ENCODE assay signal across 26 cellular contexts in the genomic region with DNA sequence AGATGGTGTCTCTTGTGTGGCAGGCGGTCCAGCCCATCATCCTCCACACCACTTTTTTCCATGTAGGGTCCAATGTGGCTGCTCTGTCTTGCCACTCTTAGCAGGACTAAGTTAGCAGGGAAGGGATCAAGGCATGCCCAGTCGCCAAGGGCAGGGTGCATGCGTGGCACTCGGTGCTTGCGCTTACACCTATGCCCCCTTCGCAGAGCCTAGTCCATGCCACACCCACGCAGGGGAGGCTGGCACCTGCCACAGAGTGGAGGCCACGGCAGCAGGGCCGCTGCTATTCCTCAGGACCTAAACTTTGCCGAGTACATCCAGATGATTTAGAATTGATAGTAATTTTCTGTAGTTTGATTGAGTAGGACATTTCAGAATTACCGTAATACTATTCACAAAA. TPM values are rescaled to one million over a fixed set of nuclear protein-coding genes. Genes with fewer than 3 reads are reported as not detected.
A peak's percentile ranks its signal among the peaks of the same experiment; 100 is the strongest.
DNase-seq lines count a peak whose midpoint lies in the region; TF ChIP-seq lines count a peak whose summit lies in the region.
"Had no signal": no experiment of that assay in that cellular context is flagged by ENCODE, and none has a peak within 500 bp of the region (broad histone marks: within the 10 kb centered on the region; RNA-seq: fewer than 3 reads in every experiment).

No MANE protein-coding gene starts in this region.

- H2AFZ ChIP-seq in neural progenitor cell (replicated peaks): no peak overlapping the region

- H3K36me3 ChIP-seq in SK-N-MC (ENCODE audit: insufficient read depth, low read length) (peaks cover 29% of the 10 kb centered on the region), neural progenitor cell (no peaks in the 10 kb centered on the region)

- no peak overlapping the region for H3K4me2 ChIP-seq in neural progenitor cell
- H3K4me2 ChIP-seq: BLaER1 treated with 17β-estradiol and CSF1 and Interleukin-3, amounts not matched to agents 10 nM and 100 nM had no signal

- H3K27ac Mint-ChIP-seq in neural progenitor cell (peak overlapping the region; percentile 96), type B pancreatic cell (peak overlapping the region; percentile 70)
- H3K27ac Mint-ChIP-seq: activated T-cell treated with anti-CD3 and anti-CD28 coated beads, Interleukin-2, amount 50 U/mL, for 72 hours had no signal

- H3K36me3 Mint-ChIP-seq in neural progenitor cell (peaks cover 27% of the 10 kb centered on the region), type B pancreatic cell (peaks cover 24% of the 10 kb centered on the region)

- H3K27ac ChIP-seq in SK-N-MC: peak overlapping the region; percentile 66
- H3K27ac ChIP-seq in dorsolateral prefrontal cortex: peak overlapping the region in 57 of 59 donors; percentile 9 to 93 (median 86)
- H3K27ac ChIP-seq in neural progenitor cell: no peak overlapping the region
- H3K27ac ChIP-seq: BLaER1 treated with 17β-estradiol and CSF1 and Interleukin-3, amounts not matched to agents 10 nM and 100 nM; body of pancreas; epithelial cell of prostate; psoas muscle; upper lobe of left lung had no signal

- H3K9me3 ChIP-seq in SK-N-MC (ENCODE audit: low read depth, low read length): no peaks in the 10 kb centered on the region
- no peaks in the 10 kb centered on the region for H3K9me3 ChIP-seq in neural progenitor cell (ENCODE audit: low read depth)
- H3K9me3 ChIP-seq: body of pancreas, psoas muscle, stomach, upper lobe of left lung had no signal

- H3K27me3 Mint-ChIP-seq in neural progenitor cell (ENCODE audit: insufficient read depth, low read depth) (peaks cover 2% of the 10 kb centered on the region), type B pancreatic cell (no peaks in the 10 kb centered on the region)
- H3K27me3 Mint-ChIP-seq: naive thymus-derived CD4-positive, alpha-beta T cell had no signal

- H3K9ac ChIP-seq in SK-N-MC (ENCODE audit: insufficient read length) (no peak overlapping the region), neural progenitor cell (no peak overlapping the region)
- H3K9ac ChIP-seq: BLaER1 treated with 17β-estradiol and CSF1 and Interleukin-3, amounts not matched to agents 10 nM and 100 nM had no signal

- H4K20me1 ChIP-seq in neural progenitor cell (ENCODE audit: low read depth): no peaks in the 10 kb centered on the region

- H3K4me3 Mint-ChIP-seq in neural progenitor cell (no peak overlapping the region), type B pancreatic cell (no peak overlapping the region)
- H3K4me3 Mint-ChIP-seq: activated T-cell treated with anti-CD3 and anti-CD28 coated beads, Interleukin-2, amount 50 U/mL, for 72 hours; H9; naive thymus-derived CD4-positive, alpha-beta T cell had no signal

- no peaks in the 10 kb centered on the region for H3K79me2 ChIP-seq in neural progenitor cell (ENCODE audit: low read depth)

- intact Hi-C loops in dorsolateral prefrontal cortex (cut with DNase I): no loop called here

- no peaks in the 10 kb centered on the region for H3K27me3 ChIP-seq in dorsolateral prefrontal cortex
- no peaks in the 10 kb centered on the region for H3K27me3 ChIP-seq in neural progenitor cell
- H3K27me3 ChIP-seq: BLaER1 treated with 17β-estradiol and CSF1 and Interleukin-3, amounts not matched to agents 10 nM and 100 nM; body of pancreas; stomach; upper lobe of left lung had no signal

- H3K4me3 ChIP-seq in SK-N-MC (no peak overlapping the region), dorsolateral prefrontal cortex (peak overlapping the region in 4 of 59 donors; percentile 11 to 35 (median 34)), neural progenitor cell (no peak overlapping the region)
- H3K4me3 ChIP-seq: BLaER1 treated with 17β-estradiol and CSF1 and Interleukin-3, amounts not matched to agents 10 nM and 100 nM; body of pancreas; psoas muscle; stomach; upper lobe of left lung had no signal

- peaks cover 20% of the 10 kb centered on the region for H3K4me1 Mint-ChIP-seq in neural progenitor cell
- H3K4me1 Mint-ChIP-seq in type B pancreatic cell (ENCODE audit: unreplicated experiment): peaks cover 11% of the 10 kb centered on the region

- H3K4me1 ChIP-seq in neural progenitor cell: no peaks in the 10 kb centered on the region
- H3K4me1 ChIP-seq: body of pancreas, psoas muscle, stomach, upper lobe of left lung had no signal

- DNase-seq in SK-N-MC (ENCODE audit: low read depth, low spot score): no peak
- DNase-seq in dorsolateral prefrontal cortex: no peak
- DNase-seq in neural progenitor cell (ENCODE audit: low spot score): no peak
- DNase-seq in type B pancreatic cell (ENCODE audit: extremely low spot score, unreplicated experiment): no peak
- no peak for DNase-seq in NOMO-1 (lab: John Stamatoyannopoulos, UW; ENCODE audit: unreplicated experiment in 2 of 2)
- no peak for DNase-seq in activated CD8-positive, alpha-beta memory T cell treated with anti-CD3 and anti-CD28 coated beads, Interleukin-2, amount 50 U/mL, for 48 hours
- no peak for DNase-seq in activated naive CD4-positive, alpha-beta T cell (lab: John Stamatoyannopoulos, UW)
- DNase-seq in DMS153 treated with DMSO at 0.1 percent for 48 hours (lab: John Stamatoyannopoulos, UW; ENCODE audit: unreplicated experiment): no peak
- DNase-seq: activated CD4-positive, CD25-positive, alpha-beta regulatory T cell; activated T-cell treated with anti-CD3 and anti-CD28 coated beads, Interleukin-2, amount 50 U/mL, for 72 hours; body of pancreas; DMS53; glutamatergic neuron; H9; Karpas-422; naive thymus-derived CD4-positive, alpha-beta T cell; NCI-H146; NCI-H446; NCI-H82; psoas muscle; stimulated activated CD4-positive, alpha-beta T cell treated with anti-CD3 and anti-CD28 coated beads, Interleukin-12 subunit alpha, Interleukin-12 subunit beta, amount 100 ng/mL, for 4 hours; stimulated activated CD4-positive, alpha-beta T cell treated with anti-CD3 and anti-CD28 coated beads, Interleukin-4, amount 100 ng/mL, for 1 hour; stomach had no signal

- H3K9me3 Mint-ChIP-seq in neural progenitor cell (no peaks in the 10 kb centered on the region), type B pancreatic cell (no peaks in the 10 kb centered on the region)
- H3K9me3 Mint-ChIP-seq: activated T-cell treated with anti-CD3 and anti-CD28 coated beads, Interleukin-2, amount 50 U/mL, for 72 hours; H9; naive thymus-derived CD4-positive, alpha-beta T cell had no signal

- TF ChIP-seq CTCF in dorsolateral prefrontal cortex (IDR thresholded peaks at IDR 0.05 in 54 of 56, conservative IDR thresholded peaks at IDR 0.05 in 2 of 56; ENCODE audit: low read depth in 1 of 56, partially characterized antibody in 56 of 56): no peak
- no peak for TF ChIP-seq CTCF in neural progenitor cell (IDR thresholded peaks at IDR 0.05)
- TF ChIP-seq CTCF in type B pancreatic cell (conservative IDR thresholded peaks at IDR 0.05): no peak

- no peaks in the 10 kb centered on the region for H3F3A ChIP-seq in neural progenitor cell (ENCODE audit: low read depth)

RNA-seq across cellular contexts. Expression of gene RALBP1, which starts 59.5 kb away (rescaled TPM):
- total RNA-seq in dorsolateral prefrontal cortex: 10 to 100 TPM; 44.6 to 89.8 (median 64.5) TPM
- 61.5 and 84.7 TPM in 2 replicates for total RNA-seq in neural progenitor cell (ENCODE audit: low replicate concordance)
- 44.5 and 69.6 TPM in 2 replicates for total RNA-seq in type B pancreatic cell (ENCODE audit: low replicate concordance)
